8 cellular contexts compared by ENCODE assay signal in genomic region chr17:34579979-34580684, GRCh38. TPM values are rescaled to one million over a fixed set of nuclear protein-coding genes. Genes with fewer than 3 reads are reported as not detected.
A peak's percentile ranks its signal among the peaks of the same experiment; 100 is the strongest.
DNase-seq lines count a peak whose midpoint lies in the region; ATAC-seq and TF ChIP-seq lines count a peak whose summit lies in the region.

No MANE protein-coding gene starts in this region.

- ATAC-seq in HG02678 (IDR thresholded peaks at IDR 0.05; ENCODE audit: unreplicated experiment) (no peak), HG02973 (IDR thresholded peaks at IDR 0.05; ENCODE audit: unreplicated experiment) (no peak)

- H3K4me3 ChIP-seq in ascending aorta (peak overlapping the region; percentile 58 to 74), testis (peak overlapping the region; percentile 49 to 57)

- 0 to 1% methylated on average over 24 to 47 of the region's 52 CpGs for WGBS in testis, 2 donors

- no peaks in the 10 kb centered on the region for H3K27me3 Mint-ChIP-seq in MCF 10A (ENCODE audit: insufficient read depth, unreplicated experiment)

- H3K4me3 Mint-ChIP-seq in MCF 10A (ENCODE audit: unreplicated experiment): no peak overlapping the region

- in situ Hi-C loops in T47D (cut with HindIII; ENCODE audit: low pct_unique_long_range_greater_than_20kb, low sequenced_read_pairs): no loop called here

- POLR2A ChIA-PET in MCF 10A (lab: Yijun Ruan, JAX): no interaction called here

- CTCF ChIA-PET in MCF 10A (lab: Yijun Ruan, JAX): interaction anchor here (0.6 kb wide), 1 partner anchor 91 kb away, joined by 3 read pairs; no protein-coding TSS in a partner anchor

- H3K9me3 Mint-ChIP-seq in MCF 10A (ENCODE audit: unreplicated experiment): peaks cover 2% of the 10 kb centered on the region

- TF ChIP-seq CTCF in MCF 10A (IDR thresholded peaks at IDR 0.05; ENCODE audit: unreplicated experiment): no peak
- no peak for TF ChIP-seq CTCF in ascending aorta (IDR thresholded peaks at IDR 0.05)
- no peak for TF ChIP-seq CTCF in testis (IDR thresholded peaks at IDR 0.05)

- H3K36me3 Mint-ChIP-seq in MCF 10A (ENCODE audit: insufficient read depth, unreplicated experiment): no peaks in the 10 kb centered on the region

- intact Hi-C loops in MCF 10A (cut with micrococcal nuclease) (no loop called here), ascending aorta (cut with DNase I) (no loop called here), testis (cut with DNase I; ENCODE audit: low total_unique reads) (no loop called here)

- no TSS peak for BruUV-seq in MCF 10A (replicated peaks; lab: Mats Ljungman, UMichigan)

- H3K27ac Mint-ChIP-seq in MCF 10A (ENCODE audit: low read depth, unreplicated experiment): no peak overlapping the region

- no peaks in the 10 kb centered on the region for H3K36me3 ChIP-seq in ascending aorta
- H3K36me3 ChIP-seq in testis (ENCODE audit: low read depth, missing control alignments): no peaks in the 10 kb centered on the region

- TF ChIP-seq POLR2A in testis (IDR thresholded peaks at IDR 0.05): no peak

- H3K4me1 Mint-ChIP-seq in MCF 10A (ENCODE audit: insufficient read depth, unreplicated experiment): no peaks in the 10 kb centered on the region

- H3K27me3 ChIP-seq in ascending aorta: peaks cover 10% of the 10 kb centered on the region
- no peaks in the 10 kb centered on the region for H3K27me3 ChIP-seq in testis

- H3K4me1 ChIP-seq in ascending aorta (peaks cover 27 to 28% of the 10 kb centered on the region in 2 donors), testis (peaks cover 21% of the 10 kb centered on the region)

- H3K9me3 ChIP-seq in ascending aorta (no peaks in the 10 kb centered on the region), testis (no peaks in the 10 kb centered on the region)

- no peak overlapping the region for H3K27ac ChIP-seq in ascending aorta
- H3K27ac ChIP-seq in testis: no peak overlapping the region

- DNase-seq in T47D (ENCODE audit: low read depth in 1 of 2, low spot score in 1 of 2) (peak; percentile 30 to 81), MCF 10A (ENCODE audit: unreplicated experiment) (no peak), ascending aorta (ENCODE audit: low spot score in 2 of 2) (no peak), kidney tubule cell (ENCODE audit: low spot score) (peak; percentile 9), testis (peak; percentile 37), NCI-H774 (lab: John Stamatoyannopoulos, UW) (no peak)

RNA-seq across cellular contexts. Expression of gene TMEM132E, which starts 0.8 kb away (rescaled TPM):
- total RNA-seq in MCF 10A (2022) (not detected in 2 replicates), ascending aorta (not detected), testis (1 to 10 TPM; 2.6 to 3.1 TPM)
- 3.6 TPM for polyA plus RNA-seq in testis (ENCODE audit: insufficient read depth, low read depth, low replicate concordance)

Comparison
In these comparisons a context has a peak if more than half of its experiments do, and no peak if none do; other contexts are left out.
1. DNase-seq: peak in T47D (2 of 2), kidney tubule cell (single experiment) and testis (single experiment); none in MCF 10A (single experiment), ascending aorta (0 of 2) and NCI-H774 (single experiment).